8 cellular contexts compared by ENCODE assay signal in the genomic region with DNA sequence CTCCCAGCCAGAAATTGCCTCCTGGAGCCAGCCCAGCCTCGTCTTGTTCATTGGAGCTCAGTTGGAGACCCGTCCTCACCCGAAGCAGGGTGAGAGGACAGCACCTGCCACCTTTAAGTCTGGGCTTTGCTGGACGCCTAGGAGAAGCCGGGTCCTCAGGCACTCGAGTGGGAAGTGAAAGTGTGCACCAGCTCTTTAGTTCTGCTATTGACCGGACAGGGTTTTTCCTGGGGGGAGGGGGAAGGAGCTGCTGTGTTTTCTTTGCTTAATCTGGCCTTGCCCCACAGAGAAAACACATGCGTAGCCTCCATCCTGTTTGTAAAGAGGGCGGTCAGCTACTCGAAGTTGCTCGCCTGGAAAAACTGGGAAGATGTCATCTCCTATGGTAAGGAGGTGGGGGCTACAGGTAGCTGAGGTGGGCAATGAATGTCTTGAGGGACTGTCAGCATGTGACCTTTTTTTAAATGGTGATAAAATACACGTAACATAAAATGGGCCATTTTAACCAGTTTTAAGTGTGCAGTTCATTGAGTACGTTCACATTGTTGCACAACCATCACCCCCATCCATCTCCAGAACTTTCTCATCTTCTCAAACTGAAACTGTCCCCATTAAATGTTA. TPM values are rescaled to one million over a fixed set of nuclear protein-coding genes. Genes with fewer than 3 reads are reported as not detected.
DNase-seq lines count a peak whose midpoint lies in the region; ATAC-seq and TF ChIP-seq lines count a peak whose summit lies in the region.

No MANE protein-coding gene starts in this region.

- no peak for TF ChIP-seq POLR2A in gastroesophageal sphincter (IDR thresholded peaks at IDR 0.05)

- intact Hi-C loops in posterior vena cava (cut with DNase I) = no loop called here

- no peaks in the 10 kb centered on the region for H3K27me3 ChIP-seq in DND-41 (ENCODE audit: insufficient read depth, low read length, poor library complexity)
- H3K27me3 ChIP-seq in gastroesophageal sphincter = no peaks in the 10 kb centered on the region

- ATAC-seq in DND-41 (ENCODE audit: insufficient read depth, low read depth) (no peak), GM21423 (IDR thresholded peaks at IDR 0.05; ENCODE audit: unreplicated experiment) (peak; percentile 59), gastroesophageal sphincter (peak; percentile 52)
- no peak for ATAC-seq in stimulated activated naive CD8-positive, alpha-beta T cell treated with anti-CD3 and anti-CD28 coated beads, Interleukin-15, Interleukin-2, amounts not matched to agents 100 U/mL and 50 U/mL, for 24 hours

- WGBS in gastroesophageal sphincter (ENCODE audit: low coverage in 1 of 2), 2 donors = 63 to 81% methylated on average over 3 to 6 of the region's 13 CpGs

- H3K27ac ChIP-seq in DND-41 (ENCODE audit: low read length) (peak overlapping the region; percentile 31; the same call in 1 of the 2 replicates), gastroesophageal sphincter (peak overlapping the region in 2 of 4 donors; percentile 12 to 45)

- H3K79me2 ChIP-seq in DND-41 (ENCODE audit: insufficient read depth, low read length) = peaks cover 99% of the 10 kb centered on the region

- TF ChIP-seq CTCF in DND-41 (IDR thresholded peaks at IDR 0.05; ENCODE audit: borderline replicate concordance, extremely low read depth, low read length, poor library complexity, severe bottlenecking) (no peak), gastroesophageal sphincter (IDR thresholded peaks at IDR 0.05) (no peak)

- TF ChIP-seq EP300 in gastroesophageal sphincter (IDR thresholded peaks at IDR 0.05) = no peak

- no peak overlapping the region for H3K4me2 ChIP-seq in DND-41 (ENCODE audit: insufficient read depth, low read length)

- H3K36me3 ChIP-seq in DND-41 (ENCODE audit: insufficient read depth, low read length) (peaks cover 38% of the 10 kb centered on the region), gastroesophageal sphincter (no peaks in the 10 kb centered on the region)

- peaks cover 82% of the 10 kb centered on the region for H4K20me1 ChIP-seq in DND-41 (ENCODE audit: insufficient read depth, low read length)

- no peak overlapping the region for H2AFZ ChIP-seq in DND-41 (ENCODE audit: low read depth, low read length)

- H3K4me3 ChIP-seq in DND-41 (ENCODE audit: low read depth in 1 of 2, low read length in 2 of 2) (no peak overlapping the region), gastroesophageal sphincter (no peak overlapping the region)

- H3K4me1 ChIP-seq in DND-41 (ENCODE audit: insufficient read depth, low read length) = no peaks in the 10 kb centered on the region
- peaks cover 0 to 71% (median 14%) of the 10 kb centered on the region in 3 donors for H3K4me1 ChIP-seq in gastroesophageal sphincter

- H3K9me3 ChIP-seq in DND-41 (ENCODE audit: insufficient read depth, low read length, severe bottlenecking) = no peaks in the 10 kb centered on the region
- H3K9me3 ChIP-seq in gastroesophageal sphincter = no peaks in the 10 kb centered on the region

- DNase-seq in DND-41 (no peak), Kasumi-1 (lab: John Stamatoyannopoulos, UW) (peak; percentile 48 to 49), DMS153 treated with DMSO at 0.1 percent for 48 hours (lab: John Stamatoyannopoulos, UW; ENCODE audit: unreplicated experiment) (no peak), posterior vena cava (ENCODE audit: low spot score) (no peak)
- DNase-seq in stimulated activated naive CD8-positive, alpha-beta T cell treated with anti-CD3 and anti-CD28 coated beads, Interleukin-15, Interleukin-2, amounts not matched to agents 100 U/mL and 50 U/mL, for 24 hours = peak; percentile 35
- DNase-seq in activated naive CD4-positive, alpha-beta T cell treated with anti-CD3 and anti-CD28 coated beads, Interleukin-2, amount 50 U/mL, for 16 hours = no peak

- H3K9ac ChIP-seq in DND-41 (ENCODE audit: low read depth, low read length) = no peak overlapping the region

RNA-seq across cellular contexts. Expression of gene CMIP, which starts 34.4 kb away (rescaled TPM):
- total RNA-seq in gastroesophageal sphincter = 10 to 100 TPM; 13.4 to 24.0 (median 19.2) TPM
- 10 to 100 TPM; 38.2 to 45.2 TPM for total RNA-seq in posterior vena cava

Comparison
In these comparisons a context has a peak if more than half of its experiments do, and no peak if none do; other contexts are left out.
1. ATAC-seq: peak in GM21423 (single experiment) and gastroesophageal sphincter (single experiment); none in DND-41 (single experiment) and stimulated activated naive CD8-positive, alpha-beta T cell treated with anti-CD3 and anti-CD28 coated beads, Interleukin-15, Interleukin-2, amounts not matched to agents 100 U/mL and 50 U/mL, for 24 hours (single experiment).
2. DNase-seq: peak in Kasumi-1 (2 of 2) and stimulated activated naive CD8-positive, alpha-beta T cell treated with anti-CD3 and anti-CD28 coated beads, Interleukin-15, Interleukin-2, amounts not matched to agents 100 U/mL and 50 U/mL, for 24 hours (single experiment); none in DND-41 (single experiment), activated naive CD4-positive, alpha-beta T cell treated with anti-CD3 and anti-CD28 coated beads, Interleukin-2, amount 50 U/mL, for 16 hours (single experiment), DMS153 treated with DMSO at 0.1 percent for 48 hours (single experiment) and posterior vena cava (single experiment).